16 cellular contexts compared by ENCODE assay signal in the genomic region with DNA sequence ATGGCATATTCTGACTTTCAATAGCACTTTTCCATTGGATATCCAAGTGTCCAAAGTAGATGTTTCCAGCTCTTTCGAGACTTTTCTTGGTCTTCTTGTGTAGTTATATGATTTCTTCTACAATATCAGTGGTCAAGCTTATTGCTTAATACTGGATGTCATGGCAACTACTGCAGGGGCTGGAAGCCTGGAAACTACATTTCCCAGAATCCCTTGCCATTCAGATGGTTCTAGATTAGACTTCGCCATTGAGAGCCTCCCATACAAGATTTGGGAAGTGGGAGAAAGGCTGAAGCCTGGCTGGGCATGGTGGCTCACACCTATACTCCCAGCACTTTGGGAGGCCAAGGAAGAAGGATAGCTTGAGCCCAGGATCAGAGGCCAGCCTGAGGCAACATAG.
A peak's percentile ranks its signal among the peaks of the same experiment; 100 is the strongest.
DNase-seq lines count a peak whose midpoint lies in the region; ATAC-seq and TF ChIP-seq lines count a peak whose summit lies in the region.
"Had no signal": no experiment of that assay in that cellular context is flagged by ENCODE, and none has a peak within 500 bp of the region (broad histone marks: within the 10 kb centered on the region; RNA-seq: fewer than 3 reads in every experiment).

No MANE protein-coding gene starts in this region.

- H3K9me2 ChIP-seq in HCT116 (ENCODE audit: insufficient read depth) (no peaks in the 10 kb centered on the region), Karpas-422 (replicated peaks; ENCODE audit: insufficient read depth, low read length) (no peaks in the 10 kb centered on the region)

- TF ChIP-seq RAD21 in HCT116 (IDR thresholded peaks at IDR 0.05; ENCODE audit: low read depth): no peak

- H3K27me3 ChIP-seq in HCT116 (ENCODE audit: insufficient read depth, low read length) (peaks cover 5% of the 10 kb centered on the region; the same call in 1 of the 2 replicates), Karpas-422 (ENCODE audit: low read length) (no peaks in the 10 kb centered on the region), adipocyte (replicated peaks; ENCODE audit: control insufficient read depth, insufficient read depth, low read length) (peaks cover 4% of the 10 kb centered on the region)
- H3K27me3 ChIP-seq: Peyer's patch had no signal

- POLR2A ChIA-PET in HCT116 (lab: Charles Lee): no interaction called here

- H3K9me3 ChIP-seq in HCT116 (ENCODE audit: control insufficient read depth in 1 of 2, insufficient read depth in 1 of 2, low read depth in 1 of 2, low read length in 2 of 2): no peaks in the 10 kb centered on the region
- H3K9me3 ChIP-seq in Karpas-422 (ENCODE audit: low read length): no peaks in the 10 kb centered on the region
- peaks cover 2% of the 10 kb centered on the region for H3K9me3 ChIP-seq in adipocyte (ENCODE audit: control insufficient read depth, low read length)
- H3K9me3 ChIP-seq: BE2C, Peyer's patch had no signal

- H3K4me1 Mint-ChIP-seq in memory B cell: peaks cover 2% of the 10 kb centered on the region
- H3K4me1 Mint-ChIP-seq in activated naive CD8-positive, alpha-beta T cell treated with anti-CD3 and anti-CD28 coated beads for 36 hours: peaks cover 6% of the 10 kb centered on the region

- CTCF ChIA-PET in HCT116 (lab: Charles Lee): interaction anchor here (0.9 to 1.5 kb wide), 2 partner anchors 34 to 599 kb away, joined by 3 to 4 read pairs; no protein-coding TSS in a partner anchor

- H3K4me1 ChIP-seq in HCT116 (ENCODE audit: control insufficient read depth in 1 of 2, insufficient read depth in 2 of 2, low read length in 2 of 2): no peaks in the 10 kb centered on the region
- no peaks in the 10 kb centered on the region for H3K4me1 ChIP-seq in Karpas-422 (ENCODE audit: low read length)
- H3K4me1 ChIP-seq in adipocyte (ENCODE audit: control insufficient read depth, insufficient read depth, low read length): peaks cover 18% of the 10 kb centered on the region
- H3K4me1 ChIP-seq: BE2C, Peyer's patch had no signal

- H3K4me3 ChIP-seq in HCT116 (replicated peaks in 1 of 2; ENCODE audit: low read depth in 1 of 2, low read length in 2 of 2) (no peak overlapping the region), Karpas-422 (ENCODE audit: low read length) (no peak overlapping the region), adipocyte (ENCODE audit: low read length) (no peak overlapping the region)
- H3K4me3 ChIP-seq: Peyer's patch had no signal

- H3K27me3 Mint-ChIP-seq in memory B cell: peaks cover 1% of the 10 kb centered on the region
- H3K27me3 Mint-ChIP-seq in activated naive CD8-positive, alpha-beta T cell treated with anti-CD3 and anti-CD28 coated beads for 36 hours: peaks cover 11% of the 10 kb centered on the region

- no peak for TF ChIP-seq POLR2A in HCT116 (IDR thresholded peaks at IDR 0.05; ENCODE audit: borderline replicate concordance, extremely low read depth, insufficient read depth, insufficient read length)

- no peak for DNase-seq in HCT116 (ENCODE audit: low read depth, low spot score)
- peak; percentile 45 for DNase-seq in Karpas-422
- DNase-seq in adipocyte (ENCODE audit: low read depth): peak; percentile 29
- DNase-seq in memory B cell (ENCODE audit: low spot score in 2 of 2): no peak
- no peak for DNase-seq in activated naive CD8-positive, alpha-beta T cell treated with anti-CD3 and anti-CD28 coated beads for 36 hours
- no peak for DNase-seq in NCI-H226
- DNase-seq: BE2C; CD8-positive, alpha-beta T cell; DMS79 treated with DMSO at 0.1 percent for 48 hours; GDM1; GOT3; HFFc6; Kasumi-1; Peyer's patch; Right ventricle myocardium superior had no signal

- H3K9ac ChIP-seq in HCT116 (ENCODE audit: low read length) (no peak overlapping the region), Karpas-422 (ENCODE audit: low read length) (no peak overlapping the region), adipocyte (ENCODE audit: low read length) (no peak overlapping the region)

- peaks cover 2% of the 10 kb centered on the region for H3K36me3 Mint-ChIP-seq in memory B cell
- peaks cover 2% of the 10 kb centered on the region for H3K36me3 Mint-ChIP-seq in activated naive CD8-positive, alpha-beta T cell treated with anti-CD3 and anti-CD28 coated beads for 36 hours
- H3K36me3 Mint-ChIP-seq: CD8-positive, alpha-beta T cell had no signal

- no peaks in the 10 kb centered on the region for H3K36me3 ChIP-seq in HCT116 (ENCODE audit: control insufficient read depth in 1 of 2, insufficient read depth in 2 of 2, low read length in 2 of 2)
- H3K36me3 ChIP-seq in Karpas-422 (ENCODE audit: insufficient read depth, low read length): no peaks in the 10 kb centered on the region
- H3K36me3 ChIP-seq in adipocyte (ENCODE audit: control insufficient read depth, insufficient read depth, low read length, severe bottlenecking): no peaks in the 10 kb centered on the region
- H3K36me3 ChIP-seq: BE2C, Peyer's patch had no signal

- RAD21 ChIA-PET in HCT116 (lab: Charles Lee; ENCODE audit: low non-redundant PET in 1 of 2, low total read pairs in 2 of 2, uncharacterized antibody in 2 of 2, unreplicated experiment in 2 of 2): no interaction called here

- TF ChIP-seq CTCF in HCT116 (IDR thresholded peaks at IDR 0.05 in 2 of 3, conservative IDR thresholded peaks at IDR 0.05 in 1 of 3; ENCODE audit: borderline replicate concordance in 1 of 3, insufficient read depth in 1 of 3, low read depth in 2 of 3, low read length in 2 of 3): no peak

- H3K9me3 Mint-ChIP-seq in memory B cell: peaks cover 8% of the 10 kb centered on the region
- peaks cover 8% of the 10 kb centered on the region for H3K9me3 Mint-ChIP-seq in activated naive CD8-positive, alpha-beta T cell treated with anti-CD3 and anti-CD28 coated beads for 36 hours
- H3K9me3 Mint-ChIP-seq: HFFc6 had no signal

- intact Hi-C loops in HCT116 (cut with micrococcal nuclease): no loop called here

- no TSS peak for BruUV-seq in HCT116 (replicated peaks; lab: Mats Ljungman, UMichigan)

- no peaks in the 10 kb centered on the region for H4K20me1 ChIP-seq in HCT116 (ENCODE audit: insufficient read depth)
- H4K20me1 ChIP-seq in Karpas-422 (ENCODE audit: insufficient read depth, low read depth, low read length): no peaks in the 10 kb centered on the region

- ATAC-seq in HCT116: peak; percentile 36; the same call in 1 of the 2 replicates
- peak; percentile 24 for ATAC-seq in memory B cell (ENCODE audit: low read depth)
- ATAC-seq in HG03469 (IDR thresholded peaks at IDR 0.05; ENCODE audit: unreplicated experiment): no peak
- ATAC-seq: CD8-positive, alpha-beta T cell had no signal

- H3K4me2 ChIP-seq in HCT116 (ENCODE audit: low read length) (no peak overlapping the region), Karpas-422 (ENCODE audit: low read depth, low read length, poor library complexity, severe bottlenecking) (no peak overlapping the region)

- no peak overlapping the region for H3K4me3 Mint-ChIP-seq in memory B cell
- H3K4me3 Mint-ChIP-seq in activated naive CD8-positive, alpha-beta T cell treated with anti-CD3 and anti-CD28 coated beads for 36 hours: no peak overlapping the region
- H3K4me3 Mint-ChIP-seq: CD8-positive, alpha-beta T cell; HFFc6 had no signal

- H3K27ac ChIP-seq in HCT116 (ENCODE audit: low read depth, low read length) (no peak overlapping the region), Karpas-422 (ENCODE audit: low read length) (no peak overlapping the region)
- H3K27ac ChIP-seq: Peyer's patch had no signal

- H3K79me2 ChIP-seq in HCT116 (ENCODE audit: insufficient read depth, low read length) (no peaks in the 10 kb centered on the region), Karpas-422 (ENCODE audit: low read length) (no peaks in the 10 kb centered on the region)

- H3K27ac Mint-ChIP-seq in memory B cell: no peak overlapping the region
- no peak overlapping the region for H3K27ac Mint-ChIP-seq in activated naive CD8-positive, alpha-beta T cell treated with anti-CD3 and anti-CD28 coated beads for 36 hours
- H3K27ac Mint-ChIP-seq: CD8-positive, alpha-beta T cell; HFFc6 had no signal

- no peak overlapping the region for H2AFZ ChIP-seq in HCT116 (ENCODE audit: low read depth, low read length, poor library complexity, severe bottlenecking)
- H2AFZ ChIP-seq in Karpas-422 (ENCODE audit: low read length): no peak overlapping the region

TF ChIP-seq in HCT116, 20 proteins besides CTCF, POLR2A, EP300 and RAD21:
- TF ChIP-seq, protein P1, sequence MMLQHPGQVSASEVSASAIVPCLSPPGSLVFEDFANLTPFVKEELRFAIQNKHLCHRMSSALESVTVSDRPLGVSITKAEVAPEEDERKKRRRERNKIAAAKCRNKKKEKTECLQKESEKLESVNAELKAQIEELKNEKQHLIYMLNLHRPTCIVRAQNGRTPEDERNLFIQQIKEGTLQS (IDR thresholded peaks at IDR 0.05): no peak
- no peak for TF ChIP-seq YY1 (IDR thresholded peaks at IDR 0.05; ENCODE audit: extremely low read depth, insufficient replicate concordance, low read depth, low read length)
- TF ChIP-seq FOSL1 (IDR thresholded peaks at IDR 0.05; ENCODE audit: low read depth): no peak
- no peak for TF ChIP-seq SP1 (IDR thresholded peaks at IDR 0.05; ENCODE audit: low read depth)
- no peak for TF ChIP-seq ELF1 (IDR thresholded peaks at IDR 0.05; ENCODE audit: borderline replicate concordance, low read depth)
- TF ChIP-seq, protein P2, sequence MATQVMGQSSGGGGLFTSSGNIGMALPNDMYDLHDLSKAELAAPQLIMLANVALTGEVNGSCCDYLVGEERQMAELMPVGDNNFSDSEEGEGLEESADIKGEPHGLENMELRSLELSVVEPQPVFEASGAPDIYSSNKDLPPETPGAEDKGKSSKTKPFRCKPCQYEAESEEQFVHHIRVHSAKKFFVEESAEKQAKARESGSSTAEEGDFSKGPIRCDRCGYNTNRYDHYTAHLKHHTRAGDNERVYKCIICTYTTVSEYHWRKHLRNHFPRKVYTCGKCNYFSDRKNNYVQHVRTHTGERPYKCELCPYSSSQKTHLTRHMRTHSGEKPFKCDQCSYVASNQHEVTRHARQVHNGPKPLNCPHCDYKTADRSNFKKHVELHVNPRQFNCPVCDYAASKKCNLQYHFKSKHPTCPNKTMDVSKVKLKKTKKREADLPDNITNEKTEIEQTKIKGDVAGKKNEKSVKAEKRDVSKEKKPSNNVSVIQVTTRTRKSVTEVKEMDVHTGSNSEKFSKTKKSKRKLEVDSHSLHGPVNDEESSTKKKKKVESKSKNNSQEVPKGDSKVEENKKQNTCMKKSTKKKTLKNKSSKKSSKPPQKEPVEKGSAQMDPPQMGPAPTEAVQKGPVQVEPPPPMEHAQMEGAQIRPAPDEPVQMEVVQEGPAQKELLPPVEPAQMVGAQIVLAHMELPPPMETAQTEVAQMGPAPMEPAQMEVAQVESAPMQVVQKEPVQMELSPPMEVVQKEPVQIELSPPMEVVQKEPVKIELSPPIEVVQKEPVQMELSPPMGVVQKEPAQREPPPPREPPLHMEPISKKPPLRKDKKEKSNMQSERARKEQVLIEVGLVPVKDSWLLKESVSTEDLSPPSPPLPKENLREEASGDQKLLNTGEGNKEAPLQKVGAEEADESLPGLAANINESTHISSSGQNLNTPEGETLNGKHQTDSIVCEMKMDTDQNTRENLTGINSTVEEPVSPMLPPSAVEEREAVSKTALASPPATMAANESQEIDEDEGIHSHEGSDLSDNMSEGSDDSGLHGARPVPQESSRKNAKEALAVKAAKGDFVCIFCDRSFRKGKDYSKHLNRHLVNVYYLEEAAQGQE (IDR thresholded peaks at IDR 0.05; ENCODE audit: low read depth): no peak
- TF ChIP-seq CEBPB (IDR thresholded peaks at IDR 0.05; ENCODE audit: low read depth): peak; percentile 40; the same call in 1 of the 2 replicates
- TF ChIP-seq SIN3A (IDR thresholded peaks at IDR 0.05; ENCODE audit: low read depth): no peak

Comparison
In these comparisons a context has a peak if more than half of its experiments do, and no peak if none do; other contexts are left out.
1. DNase-seq: peak in Karpas-422 (single experiment) and adipocyte (single experiment); none in HCT116 (single experiment), memory B cell (0 of 2), activated naive CD8-positive, alpha-beta T cell treated with anti-CD3 and anti-CD28 coated beads for 36 hours (single experiment) and NCI-H226 (single experiment).